ENCODE assay signal across 8 cellular contexts in genomic region chr2:61018319-61018750, GRCh38. TPM values are rescaled to one million over a fixed set of nuclear protein-coding genes. Genes with fewer than 3 reads are reported as not detected.
DNase-seq lines count a peak whose midpoint lies in the region; ATAC-seq, FAIRE-seq and TF ChIP-seq lines count a peak whose summit lies in the region.

No MANE protein-coding gene starts in this region.

- TF ChIP-seq POLR2A in A549 (IDR thresholded peaks at IDR 0.05; ENCODE audit: low read length): no peak
- TF ChIP-seq POLR2A in gastrocnemius medialis (IDR thresholded peaks at IDR 0.05): no peak

- in situ Hi-C loops in gastrocnemius medialis (cut with MboI; ENCODE audit: low sequenced_read_pairs in 4 of 4): no loop called here

- WGBS in A549 (ENCODE audit: missing lambda C conversion rate): 2% methylated on average over 7 of the region's 7 CpGs

- DNase-seq in A549 (ENCODE audit: low read depth in 1 of 2, low spot score in 1 of 2) (peak in 1 of 2 experiments; percentile 54), SK-N-MC (ENCODE audit: low read depth, low spot score) (no peak), fibroblast of peridontal ligament (ENCODE audit: extremely low read depth) (peak; percentile 45), gastrocnemius medialis (no peak), OCI-M2 (lab: John Stamatoyannopoulos, UW; ENCODE audit: unreplicated experiment) (no peak), iPS-NIHi7 (ENCODE audit: extremely low spot score) (no peak)
- DNase-seq in effector CD4-positive, alpha-beta T cell: no peak

- ATAC-seq in A549 (peak; percentile 50 to 56; a peak in 5 of 6 replicates), GM18517 (IDR thresholded peaks at IDR 0.05; ENCODE audit: unreplicated experiment) (peak; percentile 16), gastrocnemius medialis (no peak)

- CTCF ChIA-PET in A549 (lab: Yijun Ruan, JAX): no interaction called here

- H3K4me3 ChIP-seq in A549: peak overlapping the region; percentile 86
- H3K4me3 ChIP-seq in SK-N-MC: peak overlapping the region; percentile 91
- H3K4me3 ChIP-seq in gastrocnemius medialis: peak overlapping the region; percentile 85 to 94 (median 90)

- FAIRE-seq in A549 (lab: Jason Lieb, UNC): no peak

- H3K9ac ChIP-seq in SK-N-MC (ENCODE audit: insufficient read length): peak overlapping the region; percentile 90

- no peak for TF ChIP-seq EP300 in A549 (IDR thresholded peaks at IDR 0.05)

- TF ChIP-seq CTCF in A549 (IDR thresholded peaks at IDR 0.05): no peak
- no peak for TF ChIP-seq CTCF in gastrocnemius medialis (IDR thresholded peaks at IDR 0.05 in 4 of 5, conservative IDR thresholded peaks at IDR 0.05 in 1 of 5)

- H3K4me1 ChIP-seq in A549 (peaks cover 24% of the 10 kb centered on the region), gastrocnemius medialis (peaks cover 30 to 36% of the 10 kb centered on the region in 2 donors)

- peak overlapping the region; percentile 94 to 97 for H3K27ac ChIP-seq in A549
- H3K27ac ChIP-seq in SK-N-MC: peak overlapping the region; percentile 62; the same call in 1 of the 2 replicates
- peak overlapping the region; percentile 94 to 96 (median 95) for H3K27ac ChIP-seq in gastrocnemius medialis

- TF ChIP-seq RAD21 in A549 (conservative IDR thresholded peaks at IDR 0.05 in 1 of 2, IDR thresholded peaks at IDR 0.05 in 1 of 2): no peak

- POLR2A ChIA-PET in A549 (lab: Yijun Ruan, JAX): interaction anchor here (0.5 kb wide), 1 partner anchor 50 kb away, joined by 3 read pairs; no protein-coding TSS in a partner anchor

- peaks cover 28% of the 10 kb centered on the region for H3K36me3 ChIP-seq in SK-N-MC (ENCODE audit: insufficient read depth, low read length)
- H3K36me3 ChIP-seq in gastrocnemius medialis: no peaks in the 10 kb centered on the region

- H3K27me3 ChIP-seq in gastrocnemius medialis: no peaks in the 10 kb centered on the region

- H3K4me2 ChIP-seq in A549: peak overlapping the region; percentile 74

- H3K9me3 ChIP-seq in A549: peaks cover 11% of the 10 kb centered on the region
- H3K9me3 ChIP-seq in SK-N-MC (ENCODE audit: low read depth, low read length): no peaks in the 10 kb centered on the region
- no peaks in the 10 kb centered on the region for H3K9me3 ChIP-seq in gastrocnemius medialis

- intact Hi-C loops in gastrocnemius medialis (cut with DNase I; ENCODE audit: low total_unique reads): no loop called here

TF ChIP-seq in A549, 52 proteins besides CTCF, POLR2A, EP300 and RAD21:
- no peak for TF ChIP-seq CBX2 (IDR thresholded peaks at IDR 0.05; ENCODE audit: borderline replicate concordance, low read depth)
- TF ChIP-seq TFCP2L1 (CRISPR knock-in tag; IDR thresholded peaks at IDR 0.05): no peak
- TF ChIP-seq CBX8 (IDR thresholded peaks at IDR 0.05): no peak
- TF ChIP-seq MAFK (IDR thresholded peaks at IDR 0.05; ENCODE audit: partially characterized antibody): no peak
- no peak for TF ChIP-seq E2F6 (IDR thresholded peaks at IDR 0.05; ENCODE audit: borderline replicate concordance, low read depth)
- TF ChIP-seq KDM5A (IDR thresholded peaks at IDR 0.05): no peak
- TF ChIP-seq RCOR1 (IDR thresholded peaks at IDR 0.05; ENCODE audit: low read depth, low read length): no peak
- TF ChIP-seq, protein P1, sequence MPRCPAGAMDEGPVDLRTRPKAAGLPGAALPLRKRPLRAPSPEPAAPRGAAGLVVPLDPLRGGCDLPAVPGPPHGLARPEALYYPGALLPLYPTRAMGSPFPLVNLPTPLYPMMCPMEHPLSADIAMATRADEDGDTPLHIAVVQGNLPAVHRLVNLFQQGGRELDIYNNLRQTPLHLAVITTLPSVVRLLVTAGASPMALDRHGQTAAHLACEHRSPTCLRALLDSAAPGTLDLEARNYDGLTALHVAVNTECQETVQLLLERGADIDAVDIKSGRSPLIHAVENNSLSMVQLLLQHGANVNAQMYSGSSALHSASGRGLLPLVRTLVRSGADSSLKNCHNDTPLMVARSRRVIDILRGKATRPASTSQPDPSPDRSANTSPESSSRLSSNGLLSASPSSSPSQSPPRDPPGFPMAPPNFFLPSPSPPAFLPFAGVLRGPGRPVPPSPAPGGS (IDR thresholded peaks at IDR 0.05): no peak
- TF ChIP-seq ESRRA (IDR thresholded peaks at IDR 0.05; ENCODE audit: borderline replicate concordance, low read length): no peak
- TF ChIP-seq FOXS1 (CRISPR knock-in tag; IDR thresholded peaks at IDR 0.05): no peak
- TF ChIP-seq, protein P2, sequence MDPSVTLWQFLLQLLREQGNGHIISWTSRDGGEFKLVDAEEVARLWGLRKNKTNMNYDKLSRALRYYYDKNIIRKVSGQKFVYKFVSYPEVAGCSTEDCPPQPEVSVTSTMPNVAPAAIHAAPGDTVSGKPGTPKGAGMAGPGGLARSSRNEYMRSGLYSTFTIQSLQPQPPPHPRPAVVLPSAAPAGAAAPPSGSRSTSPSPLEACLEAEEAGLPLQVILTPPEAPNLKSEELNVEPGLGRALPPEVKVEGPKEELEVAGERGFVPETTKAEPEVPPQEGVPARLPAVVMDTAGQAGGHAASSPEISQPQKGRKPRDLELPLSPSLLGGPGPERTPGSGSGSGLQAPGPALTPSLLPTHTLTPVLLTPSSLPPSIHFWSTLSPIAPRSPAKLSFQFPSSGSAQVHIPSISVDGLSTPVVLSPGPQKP (IDR thresholded peaks at IDR 0.05; ENCODE audit: low read depth, low read length): no peak
- TF ChIP-seq HOXB5 (CRISPR knock-in tag; IDR thresholded peaks at IDR 0.05): no peak
- no peak for TF ChIP-seq SREBF2 (IDR thresholded peaks at IDR 0.05)
- no peak for TF ChIP-seq ZSCAN20 (CRISPR knock-in tag; IDR thresholded peaks at IDR 0.05)
- TF ChIP-seq, protein P3, sequence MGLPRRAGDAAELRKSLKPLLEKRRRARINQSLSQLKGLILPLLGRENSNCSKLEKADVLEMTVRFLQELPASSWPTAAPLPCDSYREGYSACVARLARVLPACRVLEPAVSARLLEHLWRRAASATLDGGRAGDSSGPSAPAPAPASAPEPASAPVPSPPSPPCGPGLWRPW (IDR thresholded peaks at IDR 0.05): no peak
- TF ChIP-seq NR3C1 (IDR thresholded peaks at IDR 0.05): no peak

RNA-seq across cellular contexts. Expression of gene PUS10, which starts 0.3 kb away (rescaled TPM):
- polyA plus RNA-seq in A549 (2011; rRNA removed) (8.3 and 9.3 TPM in 2 replicates), A549 (2017; fragmentation: RNase III; extraction: RNeasy Plus Mini Kit Qiagen cat#74134 plus additional on column Dnase treatment) (2.7 to 3.6 TPM (median 3.3 TPM) in 3 replicates)
- polyA plus RNA-seq in A549 (2012; cell fraction: cytosol; rRNA removed): 1.5 and 1.7 TPM in 2 replicates
- polyA plus RNA-seq in A549 (2012; cell fraction: nucleus; rRNA removed): 0.50 and 1.3 TPM in 2 replicates
- polyA minus RNA-seq in A549 (2011; rRNA and poly(A)+ RNA removed): 3.2 and 4.5 TPM in 2 replicates
- total RNA-seq in gastrocnemius medialis: 1 to 10 TPM; 1.0 to 5.0 (median 3.5) TPM

RNA-seq across cellular contexts. Expression of gene PEX13, which starts 0.8 kb away (rescaled TPM):
- polyA plus RNA-seq in A549 (2011; rRNA removed) (41.7 and 42.5 TPM in 2 replicates), A549 (2017; fragmentation: RNase III; extraction: RNeasy Plus Mini Kit Qiagen cat#74134 plus additional on column Dnase treatment) (13.8 to 18.5 TPM (median 17.4 TPM) in 3 replicates)
- polyA plus RNA-seq in A549 (2012; cell fraction: cytosol; rRNA removed): 11.5 and 12.3 TPM in 2 replicates
- 5.8 and 5.9 TPM in 2 replicates for polyA plus RNA-seq in A549 (2012; cell fraction: nucleus; rRNA removed)
- 29.0 and 41.0 TPM in 2 replicates for polyA minus RNA-seq in A549 (2011; rRNA and poly(A)+ RNA removed)
- total RNA-seq in gastrocnemius medialis: 10 to 100 TPM; 19.3 to 53.9 (median 35.4) TPM

RNA-seq across cellular contexts. Expression of gene SANBR, which starts 47.3 kb away (rescaled TPM):
- polyA plus RNA-seq in A549 (2011; rRNA removed) (25.9 and 31.6 TPM in 2 replicates), A549 (2017; fragmentation: RNase III; extraction: RNeasy Plus Mini Kit Qiagen cat#74134 plus additional on column Dnase treatment) (13.9 to 17.1 TPM (median 16.9 TPM) in 3 replicates)
- polyA plus RNA-seq in A549 (2012; cell fraction: cytosol; rRNA removed): 7.5 and 7.7 TPM in 2 replicates
- polyA plus RNA-seq in A549 (2012; cell fraction: nucleus; rRNA removed): 5.0 and 6.9 TPM in 2 replicates
- polyA minus RNA-seq in A549 (2011; rRNA and poly(A)+ RNA removed): 13.1 and 18.1 TPM in 2 replicates
- 1 to 10 TPM; 1.5 to 6.5 (median 2.1) TPM for total RNA-seq in gastrocnemius medialis

Comparison
In these comparisons a context has a peak if more than half of its experiments do, and no peak if none do; other contexts are left out.
1. ATAC-seq: peak in A549 (2 of 2) and GM18517 (single experiment); none in gastrocnemius medialis (0 of 2).
2. Peak in every context shown above with its lines, with median percentiles within 50 percentile points of each other: H3K27ac ChIP-seq and H3K4me3 ChIP-seq.